In the genomic region with DNA sequence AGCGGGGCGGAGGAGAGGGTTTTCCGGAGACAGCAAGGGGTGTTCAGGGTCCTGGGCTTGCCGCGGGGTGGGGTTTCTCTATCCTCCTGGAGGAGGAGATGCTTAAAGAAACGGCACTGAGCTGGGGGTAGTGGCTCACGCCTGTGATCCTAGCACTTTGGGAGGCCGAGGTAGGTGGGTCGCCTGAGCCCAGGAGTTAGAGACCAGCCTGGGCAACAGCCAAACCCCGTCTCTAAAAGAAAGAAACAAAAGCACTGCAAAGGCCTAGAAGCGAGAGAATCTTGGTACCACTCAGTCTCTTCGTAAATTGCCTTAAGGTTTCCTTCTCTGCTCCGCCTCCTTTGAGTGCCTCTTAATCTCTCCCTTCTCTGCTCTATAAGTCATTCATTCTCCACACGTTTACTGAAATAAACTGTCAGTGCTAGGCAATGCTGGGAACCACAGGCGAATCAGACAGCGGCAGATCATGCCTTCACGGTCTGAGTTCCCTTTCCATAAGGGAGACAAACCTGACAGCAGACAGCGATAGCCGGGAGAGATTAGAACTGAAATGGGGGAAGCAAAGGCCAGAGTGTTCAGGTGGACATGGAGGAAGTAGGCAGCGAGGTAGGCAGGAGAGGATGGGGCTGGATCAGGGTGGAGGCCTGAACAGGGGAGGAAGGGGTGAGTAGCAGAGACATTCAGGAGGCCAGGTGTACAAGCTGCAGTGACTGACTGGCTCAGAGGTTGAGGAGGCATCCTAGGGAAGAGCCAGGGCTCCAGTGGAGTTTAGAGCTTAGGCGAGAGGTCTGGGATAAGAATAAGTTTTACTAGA, we compare ENCODE assay signal across 1 cellular context.
TF ChIP-seq lines count a peak whose summit lies in the region.

No MANE protein-coding gene starts in this region.

TF ChIP-seq in H1, 55 proteins besides CTCF, POLR2A, EP300 and RAD21:
- TF ChIP-seq KDM5A (IDR thresholded peaks at IDR 0.05; ENCODE audit: low read length) (peak; percentile 56; the same call in 1 of the 2 replicates), NRF1 (IDR thresholded peaks at IDR 0.05; ENCODE audit: low read depth, low read length) (no peak), SIN3A (conservative IDR thresholded peaks at IDR 0.05 in 1 of 2, IDR thresholded peaks at IDR 0.05 in 1 of 2; ENCODE audit: low read depth in 1 of 2, low read length in 2 of 2) (no peak), CREB1 (IDR thresholded peaks at IDR 0.05) (no peak), SAP30 (IDR thresholded peaks at IDR 0.05; ENCODE audit: insufficient read depth, insufficient replicate concordance, low read length) (peak; percentile 77)
- TF ChIP-seq, protein P1, sequence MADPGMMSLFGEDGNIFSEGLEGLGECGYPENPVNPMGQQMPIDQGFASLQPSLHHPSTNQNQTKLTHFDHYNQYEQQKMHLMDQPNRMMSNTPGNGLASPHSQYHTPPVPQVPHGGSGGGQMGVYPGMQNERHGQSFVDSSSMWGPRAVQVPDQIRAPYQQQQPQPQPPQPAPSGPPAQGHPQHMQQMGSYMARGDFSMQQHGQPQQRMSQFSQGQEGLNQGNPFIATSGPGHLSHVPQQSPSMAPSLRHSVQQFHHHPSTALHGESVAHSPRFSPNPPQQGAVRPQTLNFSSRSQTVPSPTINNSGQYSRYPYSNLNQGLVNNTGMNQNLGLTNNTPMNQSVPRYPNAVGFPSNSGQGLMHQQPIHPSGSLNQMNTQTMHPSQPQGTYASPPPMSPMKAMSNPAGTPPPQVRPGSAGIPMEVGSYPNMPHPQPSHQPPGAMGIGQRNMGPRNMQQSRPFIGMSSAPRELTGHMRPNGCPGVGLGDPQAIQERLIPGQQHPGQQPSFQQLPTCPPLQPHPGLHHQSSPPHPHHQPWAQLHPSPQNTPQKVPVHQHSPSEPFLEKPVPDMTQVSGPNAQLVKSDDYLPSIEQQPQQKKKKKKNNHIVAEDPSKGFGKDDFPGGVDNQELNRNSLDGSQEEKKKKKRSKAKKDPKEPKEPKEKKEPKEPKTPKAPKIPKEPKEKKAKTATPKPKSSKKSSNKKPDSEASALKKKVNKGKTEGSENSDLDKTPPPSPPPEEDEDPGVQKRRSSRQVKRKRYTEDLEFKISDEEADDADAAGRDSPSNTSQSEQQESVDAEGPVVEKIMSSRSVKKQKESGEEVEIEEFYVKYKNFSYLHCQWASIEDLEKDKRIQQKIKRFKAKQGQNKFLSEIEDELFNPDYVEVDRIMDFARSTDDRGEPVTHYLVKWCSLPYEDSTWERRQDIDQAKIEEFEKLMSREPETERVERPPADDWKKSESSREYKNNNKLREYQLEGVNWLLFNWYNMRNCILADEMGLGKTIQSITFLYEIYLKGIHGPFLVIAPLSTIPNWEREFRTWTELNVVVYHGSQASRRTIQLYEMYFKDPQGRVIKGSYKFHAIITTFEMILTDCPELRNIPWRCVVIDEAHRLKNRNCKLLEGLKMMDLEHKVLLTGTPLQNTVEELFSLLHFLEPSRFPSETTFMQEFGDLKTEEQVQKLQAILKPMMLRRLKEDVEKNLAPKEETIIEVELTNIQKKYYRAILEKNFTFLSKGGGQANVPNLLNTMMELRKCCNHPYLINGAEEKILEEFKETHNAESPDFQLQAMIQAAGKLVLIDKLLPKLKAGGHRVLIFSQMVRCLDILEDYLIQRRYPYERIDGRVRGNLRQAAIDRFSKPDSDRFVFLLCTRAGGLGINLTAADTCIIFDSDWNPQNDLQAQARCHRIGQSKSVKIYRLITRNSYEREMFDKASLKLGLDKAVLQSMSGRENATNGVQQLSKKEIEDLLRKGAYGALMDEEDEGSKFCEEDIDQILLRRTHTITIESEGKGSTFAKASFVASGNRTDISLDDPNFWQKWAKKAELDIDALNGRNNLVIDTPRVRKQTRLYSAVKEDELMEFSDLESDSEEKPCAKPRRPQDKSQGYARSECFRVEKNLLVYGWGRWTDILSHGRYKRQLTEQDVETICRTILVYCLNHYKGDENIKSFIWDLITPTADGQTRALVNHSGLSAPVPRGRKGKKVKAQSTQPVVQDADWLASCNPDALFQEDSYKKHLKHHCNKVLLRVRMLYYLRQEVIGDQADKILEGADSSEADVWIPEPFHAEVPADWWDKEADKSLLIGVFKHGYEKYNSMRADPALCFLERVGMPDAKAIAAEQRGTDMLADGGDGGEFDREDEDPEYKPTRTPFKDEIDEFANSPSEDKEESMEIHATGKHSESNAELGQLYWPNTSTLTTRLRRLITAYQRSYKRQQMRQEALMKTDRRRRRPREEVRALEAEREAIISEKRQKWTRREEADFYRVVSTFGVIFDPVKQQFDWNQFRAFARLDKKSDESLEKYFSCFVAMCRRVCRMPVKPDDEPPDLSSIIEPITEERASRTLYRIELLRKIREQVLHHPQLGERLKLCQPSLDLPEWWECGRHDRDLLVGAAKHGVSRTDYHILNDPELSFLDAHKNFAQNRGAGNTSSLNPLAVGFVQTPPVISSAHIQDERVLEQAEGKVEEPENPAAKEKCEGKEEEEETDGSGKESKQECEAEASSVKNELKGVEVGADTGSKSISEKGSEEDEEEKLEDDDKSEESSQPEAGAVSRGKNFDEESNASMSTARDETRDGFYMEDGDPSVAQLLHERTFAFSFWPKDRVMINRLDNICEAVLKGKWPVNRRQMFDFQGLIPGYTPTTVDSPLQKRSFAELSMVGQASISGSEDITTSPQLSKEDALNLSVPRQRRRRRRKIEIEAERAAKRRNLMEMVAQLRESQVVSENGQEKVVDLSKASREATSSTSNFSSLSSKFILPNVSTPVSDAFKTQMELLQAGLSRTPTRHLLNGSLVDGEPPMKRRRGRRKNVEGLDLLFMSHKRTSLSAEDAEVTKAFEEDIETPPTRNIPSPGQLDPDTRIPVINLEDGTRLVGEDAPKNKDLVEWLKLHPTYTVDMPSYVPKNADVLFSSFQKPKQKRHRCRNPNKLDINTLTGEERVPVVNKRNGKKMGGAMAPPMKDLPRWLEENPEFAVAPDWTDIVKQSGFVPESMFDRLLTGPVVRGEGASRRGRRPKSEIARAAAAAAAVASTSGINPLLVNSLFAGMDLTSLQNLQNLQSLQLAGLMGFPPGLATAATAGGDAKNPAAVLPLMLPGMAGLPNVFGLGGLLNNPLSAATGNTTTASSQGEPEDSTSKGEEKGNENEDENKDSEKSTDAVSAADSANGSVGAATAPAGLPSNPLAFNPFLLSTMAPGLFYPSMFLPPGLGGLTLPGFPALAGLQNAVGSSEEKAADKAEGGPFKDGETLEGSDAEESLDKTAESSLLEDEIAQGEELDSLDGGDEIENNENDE (IDR thresholded peaks at IDR 0.05; ENCODE audit: insufficient replicate concordance, low read length): no peak
TF ChIP-seq in H1: peak in this region for 2.
